22 cellular contexts compared by ENCODE assay signal in the genomic region with DNA sequence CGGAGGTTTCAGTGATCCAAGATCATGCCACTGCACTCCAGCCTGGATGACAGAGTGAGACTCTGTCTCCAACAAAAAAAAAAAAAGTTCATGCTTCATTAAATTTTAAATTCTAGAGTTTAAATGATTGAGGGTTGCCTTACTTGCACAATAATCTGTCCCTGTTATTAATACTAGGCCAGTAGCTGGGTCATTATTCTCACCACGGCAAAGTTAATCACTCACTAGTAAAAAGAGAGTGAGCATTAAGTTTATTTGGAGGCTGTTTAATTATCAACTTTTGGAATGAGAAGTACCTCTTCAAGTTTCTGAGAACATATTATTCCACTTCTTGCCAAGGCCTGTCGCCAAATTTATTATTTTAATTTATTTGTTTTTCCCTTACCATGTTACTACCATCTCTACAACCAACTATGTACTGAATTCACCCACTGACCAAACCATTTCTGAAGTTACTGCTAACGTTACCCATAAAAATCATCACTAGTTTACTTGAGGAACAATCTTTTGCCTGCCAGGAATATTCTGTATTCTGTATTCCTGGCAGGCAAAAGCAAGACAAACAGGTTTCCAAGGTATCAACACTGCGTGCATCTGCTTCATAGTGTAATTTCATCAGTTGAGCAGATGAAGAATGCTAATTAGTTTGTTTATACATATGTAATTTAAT. TPM values are rescaled to one million over a fixed set of nuclear protein-coding genes. Genes with fewer than 3 reads are reported as not detected.
A peak's percentile ranks its signal among the peaks of the same experiment; 100 is the strongest.
DNase-seq lines count a peak whose midpoint lies in the region; ATAC-seq, FAIRE-seq and TF ChIP-seq lines count a peak whose summit lies in the region.
"Had no signal": no experiment of that assay in that cellular context is flagged by ENCODE, and none has a peak within 500 bp of the region (broad histone marks: within the 10 kb centered on the region; RNA-seq: fewer than 3 reads in every experiment).

No MANE protein-coding gene starts in this region.

- H3K79me2 ChIP-seq in smooth muscle cell (ENCODE audit: low read depth) = peaks cover 97% of the 10 kb centered on the region

- no peaks in the 10 kb centered on the region for H3K9me3 Mint-ChIP-seq in natural killer cell treated with Interleukin-12 subunit alpha and Interleukin-12 subunit beta and Interleukin-15 and Interleukin-18, amount 100 ng/mL, for 72 hours
- H3K9me3 Mint-ChIP-seq: H9, type B pancreatic cell had no signal

- no peak overlapping the region for H3K4me3 ChIP-seq in smooth muscle cell
- H3K4me3 ChIP-seq: neural progenitor cell had no signal

- H3K4me2 ChIP-seq in smooth muscle cell = peak overlapping the region; percentile 20
- H3K4me2 ChIP-seq: neural progenitor cell had no signal

- H3K4me3 Mint-ChIP-seq in natural killer cell treated with Interleukin-12 subunit alpha and Interleukin-12 subunit beta and Interleukin-15 and Interleukin-18, amount 100 ng/mL, for 72 hours = no peak overlapping the region
- H3K4me3 Mint-ChIP-seq: brain; CD4-positive, alpha-beta memory T cell; H9; memory B cell; neural progenitor cell; type B pancreatic cell had no signal

- no peaks in the 10 kb centered on the region for H3K36me3 Mint-ChIP-seq in natural killer cell treated with Interleukin-12 subunit alpha and Interleukin-12 subunit beta and Interleukin-15 and Interleukin-18, amount 100 ng/mL, for 72 hours
- H3K36me3 Mint-ChIP-seq: CD4-positive, alpha-beta memory T cell; memory B cell had no signal

- H3F3A ChIP-seq in smooth muscle cell (ENCODE audit: low read depth) = peaks cover 9% of the 10 kb centered on the region

- peak; percentile 19 for DNase-seq in NCI-H748 (lab: John Stamatoyannopoulos, UW; ENCODE audit: unreplicated experiment)
- DNase-seq in NCI-H748 treated with DMSO at 0.1 percent for 48 hours (lab: John Stamatoyannopoulos, UW) = no peak
- DNase-seq in NCI-H1105 treated with DMSO at 0.1 percent for 48 hours (lab: John Stamatoyannopoulos, UW) = peak; percentile 1
- no peak for DNase-seq in smooth muscle cell (lab: John Stamatoyannopoulos, UW; ENCODE audit: unreplicated experiment)
- no peak for DNase-seq in DMS79 (lab: John Stamatoyannopoulos, UW)
- DNase-seq in natural killer cell treated with Interleukin-12 subunit alpha and Interleukin-12 subunit beta and Interleukin-15 and Interleukin-18, amount 100 ng/mL, for 72 hours (ENCODE audit: low spot score) = no peak
- DNase-seq in HPDE6-E6E7 (ENCODE audit: extremely low spot score) = no peak
- DNase-seq: activated CD4-positive, alpha-beta T cell treated with anti-CD3 and anti-CD28 coated beads for 48 hours; activated naive CD4-positive, alpha-beta T cell treated with anti-CD3 and anti-CD28 coated beads, Interleukin-2, amount 50 U/mL, for 16 hours; CD4-positive, alpha-beta memory T cell; H9; NCI-H2081 treated with DMSO at 0.1 percent for 48 hours; NK-92 treated with Interleukin-12 subunit alpha and Interleukin-12 subunit beta, amount 100 ng/mL, for 24 hours; stimulated activated CD4-positive, alpha-beta T cell treated with anti-CD3 and anti-CD28 coated beads, Interleukin-4, amount 100 ng/mL, for 4 hours; T-helper 9 cell had no signal

- H3K4me1 ChIP-seq in smooth muscle cell (ENCODE audit: low read depth) = peaks cover 5% of the 10 kb centered on the region
- H3K4me1 ChIP-seq: neural progenitor cell had no signal

- no peaks in the 10 kb centered on the region for H3K27me3 Mint-ChIP-seq in natural killer cell treated with Interleukin-12 subunit alpha and Interleukin-12 subunit beta and Interleukin-15 and Interleukin-18, amount 100 ng/mL, for 72 hours
- H3K27me3 Mint-ChIP-seq: brain, memory B cell, type B pancreatic cell had no signal

- peaks cover 88% of the 10 kb centered on the region for H4K20me1 ChIP-seq in smooth muscle cell (ENCODE audit: low read depth)

- no peak for ATAC-seq in natural killer cell treated with Interleukin-12 subunit alpha and Interleukin-12 subunit beta and Interleukin-15 and Interleukin-18, amount 100 ng/mL, for 72 hours

- no peak overlapping the region for H3K9ac ChIP-seq in smooth muscle cell (ENCODE audit: low read depth)
- H3K9ac ChIP-seq: neural progenitor cell had no signal

- H3K36me3 ChIP-seq in smooth muscle cell (ENCODE audit: low read depth) = peaks cover 11% of the 10 kb centered on the region
- H3K36me3 ChIP-seq: neural progenitor cell had no signal

- H3K9me3 ChIP-seq in smooth muscle cell (replicated peaks; ENCODE audit: low read depth) = no peaks in the 10 kb centered on the region

- no peak for TF ChIP-seq CTCF in smooth muscle cell (IDR thresholded peaks at IDR 0.05; ENCODE audit: borderline replicate concordance, insufficient read depth, poor library complexity, severe bottlenecking)

- H2AFZ ChIP-seq in smooth muscle cell (ENCODE audit: low read depth) = no peak overlapping the region
- H2AFZ ChIP-seq: neural progenitor cell had no signal

- 78% methylated on average over 5 of the region's 5 CpGs for WGBS in smooth muscle cell (ENCODE audit: low lambda C conversion rate)

- FAIRE-seq in islet of Langerhans (lab: Jason Lieb, UNC) = peak; percentile 96
- FAIRE-seq: A204.1, GM12891 had no signal

- no peak overlapping the region for H3K27ac Mint-ChIP-seq in natural killer cell treated with Interleukin-12 subunit alpha and Interleukin-12 subunit beta and Interleukin-15 and Interleukin-18, amount 100 ng/mL, for 72 hours
- H3K27ac Mint-ChIP-seq: brain; CD4-positive, alpha-beta memory T cell; H9; memory B cell; neural progenitor cell; type B pancreatic cell had no signal

- peak overlapping the region; percentile 57 for H3K27ac ChIP-seq in smooth muscle cell (ENCODE audit: low read depth)
- H3K27ac ChIP-seq: neural progenitor cell had no signal

- no peaks in the 10 kb centered on the region for H3K4me1 Mint-ChIP-seq in natural killer cell treated with Interleukin-12 subunit alpha and Interleukin-12 subunit beta and Interleukin-15 and Interleukin-18, amount 100 ng/mL, for 72 hours (ENCODE audit: low read depth in 2 of 2)
- H3K4me1 Mint-ChIP-seq: brain; CD4-positive, alpha-beta memory T cell; H9; memory B cell; neural progenitor cell had no signal

- no peaks in the 10 kb centered on the region for H3K27me3 ChIP-seq in smooth muscle cell (ENCODE audit: low read depth)
- H3K27me3 ChIP-seq: neural progenitor cell had no signal

RNA-seq across cellular contexts. Expression of a gene that starts 26.5 kb away (rescaled TPM):
- total RNA-seq in smooth muscle cell = 269 and 295 TPM in 2 replicates
- polyA plus RNA-seq in smooth muscle cell = 138 and 172 TPM in 2 replicates
- under 1 TPM; 0.64 to 0.95 TPM for total RNA-seq in natural killer cell treated with Interleukin-12 subunit alpha and Interleukin-12 subunit beta and Interleukin-15 and Interleukin-18, amount 100 ng/mL, for 72 hours
- total RNA-seq: CD4-positive, alpha-beta memory T cell; H9 had no signal
- polyA plus RNA-seq: CD4-positive, alpha-beta memory T cell had no signal

Comparison
In these comparisons a context has a peak if more than half of its experiments do, and no peak if none do; other contexts are left out.
1. DNase-seq: peak in NCI-H748 (single experiment) and NCI-H1105 treated with DMSO at 0.1 percent for 48 hours (single experiment); none in NCI-H748 treated with DMSO at 0.1 percent for 48 hours (single experiment), smooth muscle cell (single experiment), DMS79 (single experiment), natural killer cell treated with Interleukin-12 subunit alpha and Interleukin-12 subunit beta and Interleukin-15 and Interleukin-18, amount 100 ng/mL, for 72 hours (single experiment) and HPDE6-E6E7 (single experiment).
2. RNA of a gene that starts 26.5 kb away (total RNA-seq): 269 to 295 TPM in smooth muscle cell; 0.64 to 0.95 TPM in natural killer cell treated with Interleukin-12 subunit alpha and Interleukin-12 subunit beta and Interleukin-15 and Interleukin-18, amount 100 ng/mL, for 72 hours; every median in the first group is over 100 times any median in the second.